33 cellular contexts compared by ENCODE assay signal in the genomic region with DNA sequence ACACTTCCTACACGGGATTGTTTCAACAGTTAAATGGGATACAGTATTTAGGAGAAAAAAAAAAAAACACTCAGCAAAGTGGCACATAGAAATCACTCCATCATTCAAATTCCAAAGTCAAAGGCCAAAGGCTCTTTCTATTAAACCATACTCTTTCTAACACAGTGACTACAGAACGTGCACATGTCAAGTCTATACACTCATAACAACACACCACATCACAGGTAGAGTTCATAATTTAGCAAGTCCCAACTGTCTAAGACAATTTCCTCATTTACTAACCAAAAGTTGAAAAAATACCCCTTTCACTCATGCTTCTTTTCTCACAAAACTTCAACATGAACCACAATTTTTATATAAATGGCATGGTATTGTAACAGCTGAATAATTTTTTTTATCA.
DNase-seq lines count a peak whose midpoint lies in the region; ATAC-seq, FAIRE-seq and TF ChIP-seq lines count a peak whose summit lies in the region.
"Had no signal": no experiment of that assay in that cellular context is flagged by ENCODE, and none has a peak within 500 bp of the region (broad histone marks: within the 10 kb centered on the region; RNA-seq: fewer than 3 reads in every experiment).

No MANE protein-coding gene starts in this region.

- no peak overlapping the region for H3K23ac ChIP-seq in trophoblast cell (ENCODE audit: low read length)

- CTCF ChIA-PET in GM12878 (lab: Yijun Ruan, JAX), result no interaction called here

- ATAC-seq in GM23338, result no peak
- peak; percentile 58 for ATAC-seq in GM12878
- no peak for ATAC-seq in GM21367 (IDR thresholded peaks at IDR 0.05; ENCODE audit: unreplicated experiment)
- ATAC-seq: A549; CD8-positive, alpha-beta T cell had no signal

- H3K4me3 Mint-ChIP-seq in GM23338, result no peak overlapping the region
- H3K4me3 Mint-ChIP-seq: B cell; CD14-positive monocyte; CD4-positive, alpha-beta memory T cell; CD4-positive, alpha-beta T cell; CD4-positive, CD25-positive, alpha-beta regulatory T cell; CD8-positive, alpha-beta memory T cell; CD8-positive, alpha-beta T cell had no signal

- H3K79me2 ChIP-seq in GM23338 (replicated peaks; ENCODE audit: insufficient read depth), result no peaks in the 10 kb centered on the region
- no peaks in the 10 kb centered on the region for H3K79me2 ChIP-seq in GM12878 (ENCODE audit: control insufficient read depth, insufficient read depth, low read length)
- no peaks in the 10 kb centered on the region for H3K79me2 ChIP-seq in trophoblast cell (ENCODE audit: control insufficient read depth, insufficient read depth, low read length, poor library complexity)

- H3F3A ChIP-seq in GM23338 (replicated peaks; ENCODE audit: low read depth), result no peaks in the 10 kb centered on the region

- no TSS peak for BruUV-seq in GM12878 (replicated peaks; lab: Mats Ljungman, UMichigan)

- SMC1A ChIA-PET in GM12878 (lab: Charles Lee; ENCODE audit: uncharacterized antibody, unreplicated experiment), result no interaction called here

- no peak overlapping the region for H4K91ac ChIP-seq in trophoblast cell (ENCODE audit: low read depth, low read length)

- H3K27ac Mint-ChIP-seq in GM23338, result peak overlapping the region; percentile 22; the same call in 1 of the 2 replicates
- H3K27ac Mint-ChIP-seq: B cell; CD14-positive monocyte; CD4-positive, alpha-beta memory T cell; CD4-positive, alpha-beta T cell; CD4-positive, CD25-positive, alpha-beta regulatory T cell; CD8-positive, alpha-beta memory T cell; CD8-positive, alpha-beta T cell had no signal

- H3K79me1 ChIP-seq in trophoblast cell (ENCODE audit: low read length), result no peaks in the 10 kb centered on the region

- no peak overlapping the region for H4K8ac ChIP-seq in trophoblast cell (ENCODE audit: low read depth, low read length)

- no peak overlapping the region for H2BK5ac ChIP-seq in trophoblast cell (ENCODE audit: low read depth, low read length, poor library complexity)

- no peak overlapping the region for H3K4me2 ChIP-seq in GM23338
- H3K4me2 ChIP-seq in GM12878 (ENCODE audit: control insufficient read depth, insufficient read depth), result no peak overlapping the region
- no peak overlapping the region for H3K4me2 ChIP-seq in trophoblast cell (ENCODE audit: low read length)
- H3K4me2 ChIP-seq: A549; BLaER1; BLaER1 treated with 17β-estradiol and CSF1 and Interleukin-3, amounts not matched to agents 10 nM and 100 nM had no signal

- no peak for TF ChIP-seq EP300 in GM12878 (IDR thresholded peaks at IDR 0.05; ENCODE audit: borderline replicate concordance in 1 of 2, control insufficient read depth in 1 of 2, low read depth in 2 of 2, low read length in 2 of 2)

- H4K20me1 ChIP-seq in GM23338 (replicated peaks; ENCODE audit: insufficient read depth) (no peaks in the 10 kb centered on the region), GM12878 (ENCODE audit: control insufficient read depth, insufficient read depth) (no peaks in the 10 kb centered on the region)
- H4K20me1 ChIP-seq: BLaER1; BLaER1 treated with 17β-estradiol and CSF1 and Interleukin-3, amounts not matched to agents 10 nM and 100 nM had no signal

- H3K4me1 ChIP-seq in GM23338 (ENCODE audit: insufficient read depth) (no peaks in the 10 kb centered on the region), GM12878 (ENCODE audit: control insufficient read depth, insufficient read depth, low read length) (no peaks in the 10 kb centered on the region), trophoblast cell (ENCODE audit: control insufficient read depth in 1 of 2, insufficient read depth in 2 of 2, low read length in 2 of 2) (no peaks in the 10 kb centered on the region)
- H3K4me1 ChIP-seq: A549; BLaER1; BLaER1 treated with 17β-estradiol and CSF1 and Interleukin-3, amounts not matched to agents 10 nM and 100 nM; Caco-2 had no signal

- H3K9ac ChIP-seq in GM12878 (ENCODE audit: control insufficient read depth, insufficient read depth, low read length) (no peak overlapping the region), trophoblast cell (ENCODE audit: low read length) (no peak overlapping the region)
- H3K9ac ChIP-seq: BLaER1; BLaER1 treated with 17β-estradiol and CSF1 and Interleukin-3, amounts not matched to agents 10 nM and 100 nM had no signal

- H3K14ac ChIP-seq in trophoblast cell (ENCODE audit: low read length), result no peak overlapping the region

- no peaks in the 10 kb centered on the region for H3K9me2 ChIP-seq in GM23338 (ENCODE audit: insufficient read depth)

- H3K9me3 Mint-ChIP-seq in GM23338, result no peaks in the 10 kb centered on the region
- H3K9me3 Mint-ChIP-seq: CD4-positive, alpha-beta T cell; CD8-positive, alpha-beta memory T cell; CD8-positive, alpha-beta T cell had no signal

- TF ChIP-seq POLR2A in GM12878 (IDR thresholded peaks at IDR 0.05; ENCODE audit: low read depth, low read length), result no peak

- TF ChIP-seq CTCF in GM23338 (conservative IDR thresholded peaks at IDR 0.05; ENCODE audit: low read depth in 2 of 2) (no peak), GM12878 (IDR thresholded peaks at IDR 0.05 in 2 of 3, conservative IDR thresholded peaks at IDR 0.05 in 1 of 3; ENCODE audit: control insufficient read depth in 2 of 3, extremely low read depth in 1 of 3, insufficient read depth in 1 of 3, low read depth in 3 of 3, low read length in 3 of 3) (no peak)

- no peak overlapping the region for H2BK120ac ChIP-seq in trophoblast cell (ENCODE audit: insufficient read depth, low read length, poor library complexity)

- H3K4me1 Mint-ChIP-seq in GM23338, result peaks cover 16% of the 10 kb centered on the region
- H3K4me1 Mint-ChIP-seq: B cell; CD14-positive monocyte; CD4-positive, alpha-beta memory T cell; CD4-positive, CD25-positive, alpha-beta regulatory T cell; CD8-positive, alpha-beta memory T cell had no signal

- peaks cover 7% of the 10 kb centered on the region; the same call in 2 of the 3 replicates for H3K36me3 Mint-ChIP-seq in GM23338 (ENCODE audit: low read depth)
- H3K36me3 Mint-ChIP-seq: CD4-positive, alpha-beta memory T cell; CD4-positive, CD25-positive, alpha-beta regulatory T cell; CD8-positive, alpha-beta memory T cell; CD8-positive, alpha-beta T cell had no signal

- H3K36me3 ChIP-seq in GM23338 (ENCODE audit: insufficient read depth), result no peaks in the 10 kb centered on the region
- H3K36me3 ChIP-seq in GM12878 (ENCODE audit: control insufficient read depth in 2 of 2, insufficient read depth in 2 of 2, low read length in 1 of 2), result no peaks in the 10 kb centered on the region; a peak in 1 of 4 replicates
- H3K36me3 ChIP-seq in trophoblast cell (ENCODE audit: control insufficient read depth in 1 of 2, insufficient read depth in 2 of 2, low read length in 2 of 2), result no peaks in the 10 kb centered on the region
- H3K36me3 ChIP-seq: BE2C had no signal

- no peak overlapping the region for H3K4ac ChIP-seq in trophoblast cell (ENCODE audit: low read depth, low read length)

- no peak overlapping the region for H3K4me3 ChIP-seq in GM23338
- no peak overlapping the region for H3K4me3 ChIP-seq in GM12878
- H3K4me3 ChIP-seq in trophoblast cell (ENCODE audit: low read depth, low read length), result no peak overlapping the region
- H3K4me3 ChIP-seq: A549; BLaER1; BLaER1 treated with 17β-estradiol and CSF1 and Interleukin-3, amounts not matched to agents 10 nM and 100 nM had no signal

- H3K27ac ChIP-seq in GM23338 (ENCODE audit: low read depth) (no peak overlapping the region), GM12878 (ENCODE audit: control insufficient read depth, insufficient read depth) (no peak overlapping the region), trophoblast cell (ENCODE audit: low read depth, low read length) (no peak overlapping the region)
- H3K27ac ChIP-seq: 22Rv1; A549; BLaER1; BLaER1 treated with 17β-estradiol and CSF1 and Interleukin-3, amounts not matched to agents 10 nM and 100 nM; C4-2B had no signal

- RAD21 ChIA-PET in GM12878 (lab: Charles Lee; ENCODE audit: unreplicated experiment), result no interaction called here

- no peak overlapping the region for H3K18ac ChIP-seq in trophoblast cell (ENCODE audit: low read length)

- POLR2A ChIA-PET in GM12878 (lab: Charles Lee), result no interaction called here

- H3K27me3 Mint-ChIP-seq in GM23338 (ENCODE audit: insufficient read depth, low read depth, poor library complexity), result peaks cover 2% of the 10 kb centered on the region
- H3K27me3 Mint-ChIP-seq: B cell; CD4-positive, alpha-beta T cell had no signal

- H3K27me3 ChIP-seq in GM23338 (ENCODE audit: insufficient read depth), result no peaks in the 10 kb centered on the region
- no peaks in the 10 kb centered on the region for H3K27me3 ChIP-seq in GM12878 (replicated peaks in 1 of 2; ENCODE audit: control insufficient read depth in 2 of 2, insufficient read depth in 2 of 2, low read length in 1 of 2)
- H3K27me3 ChIP-seq in trophoblast cell (ENCODE audit: insufficient read depth, low read length), result no peaks in the 10 kb centered on the region
- H3K27me3 ChIP-seq: BE2C; BLaER1; BLaER1 treated with 17β-estradiol and CSF1 and Interleukin-3, amounts not matched to agents 10 nM and 100 nM had no signal

- 21% methylated on average over 2 of the region's 2 CpGs for WGBS in GM12878 (ENCODE audit: insufficient coverage, insufficient replicate concordance, low lambda C conversion rate, missing lambda C conversion rate)
- WGBS in trophoblast cell (ENCODE audit: extremely low coverage, insufficient coverage, insufficient read length), result no CpG with 5 or more reads among the region's 2 CpGs

- H2BK12ac ChIP-seq in trophoblast cell (ENCODE audit: low read length), result no peak overlapping the region

- intact Hi-C loops in GM12878 (cut with micrococcal nuclease; ENCODE audit: unreplicated experiment), result no loop called here

- H2AK5ac ChIP-seq in trophoblast cell (ENCODE audit: low read length), result no peak overlapping the region

- H2AFZ ChIP-seq in GM23338 (no peak overlapping the region), GM12878 (ENCODE audit: control insufficient read depth, low read depth, low read length) (no peak overlapping the region), trophoblast cell (ENCODE audit: insufficient read depth, low read length, poor library complexity) (no peak overlapping the region)

- FAIRE-seq in GM12878 (lab: Jason Lieb, UNC), result peak; percentile 27
- FAIRE-seq: A204.1, A549, D721Med had no signal

- no peak overlapping the region for H4K12ac ChIP-seq in trophoblast cell (ENCODE audit: low read depth, low read length)

- in situ Hi-C loops in GM12878 (cut with MboI), result no loop called here

- TF ChIP-seq RAD21 in GM12878 (IDR thresholded peaks at IDR 0.05; ENCODE audit: insufficient read depth, low read depth, low read length), result no peak

- H3K9me3 ChIP-seq in GM12878 (replicated peaks; ENCODE audit: control insufficient read depth, insufficient read depth, low read length) (no peaks in the 10 kb centered on the region), trophoblast cell (ENCODE audit: insufficient read depth, low read depth, low read length) (no peaks in the 10 kb centered on the region)
- H3K9me3 ChIP-seq: A549, BE2C, BLaER1, Caco-2 had no signal

- DNase-seq in GM23338 (ENCODE audit: low spot score), result no peak
- no peak for DNase-seq in GM12878 (ENCODE audit: low read depth, low spot score)
- DNase-seq in trophoblast cell, result no peak
- DNase-seq: 8988T; ACHN; AML-193; BE2C; C1 segment of cervical spinal cord; Caco-2; Calu3; CD4-positive, alpha-beta memory T cell; CD4-positive, alpha-beta T cell; CD4-positive, CD25-positive, alpha-beta regulatory T cell; CD8-positive, alpha-beta memory T cell; CD8-positive, alpha-beta T cell; COR-L47; DMS 273 treated with DMSO at 0.1 percent for 48 hours; DMS153; DMS53; DMS79; DMS79 treated with DMSO at 0.1 percent for 48 hours; DND-41; EL had no signal
